20 cellular contexts compared by ENCODE assay signal in the genomic region with DNA sequence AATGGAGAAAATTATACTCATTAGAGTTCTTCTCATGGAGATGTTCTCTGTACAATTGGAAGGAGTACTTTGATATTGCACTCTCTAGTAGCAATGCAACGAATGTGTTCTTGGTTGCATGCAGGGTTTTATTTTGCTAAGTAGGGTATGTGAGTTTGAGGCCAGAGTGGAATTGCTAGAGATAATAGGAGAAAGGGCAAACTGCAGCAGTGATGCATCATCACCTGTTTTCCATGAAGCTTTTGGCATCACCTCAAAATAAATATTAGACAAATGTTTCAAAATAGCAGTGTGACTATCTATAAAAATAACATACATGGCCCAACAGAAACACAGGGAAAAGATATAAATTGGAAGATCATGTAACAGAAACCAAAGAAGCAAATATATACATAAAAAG.
A peak's percentile ranks its signal among the peaks of the same experiment; 100 is the strongest.
DNase-seq lines count a peak whose midpoint lies in the region; ATAC-seq and TF ChIP-seq lines count a peak whose summit lies in the region.
"Had no signal": no experiment of that assay in that cellular context is flagged by ENCODE, and none has a peak within 500 bp of the region (broad histone marks: within the 10 kb centered on the region; RNA-seq: fewer than 3 reads in every experiment).

No MANE protein-coding gene starts in this region.

- no peak for TF ChIP-seq CTCF in LNCaP clone FGC (IDR thresholded peaks at IDR 0.05; ENCODE audit: control insufficient read depth, extremely low read depth, insufficient read depth)
- TF ChIP-seq CTCF in astrocyte of the spinal cord (IDR thresholded peaks at IDR 0.05; ENCODE audit: low read depth, low read length): no peak

- ATAC-seq in HG03469 (IDR thresholded peaks at IDR 0.05; ENCODE audit: unreplicated experiment) (no peak), right cardiac atrium (no peak)
- ATAC-seq: activated CD4-positive, CD25-positive, alpha-beta regulatory T cell treated with anti-CD3 and anti-CD28 coated beads, Interleukin-2, amount 50 U/mL, for 24 hours; activated naive CD4-positive, alpha-beta T cell treated with anti-CD3 and anti-CD28 coated beads, Interleukin-2, amount 50 U/mL, for 72 hours; activated T-cell treated with anti-CD3 and anti-CD28 coated beads, Interleukin-2, amount 50 U/mL, for 72 hours; lower lobe of right lung had no signal

- WGBS in right cardiac atrium: 56% methylated on average over 1 of the region's 1 CpG

- DNase-seq in Caki2 (ENCODE audit: low read depth) (peak; percentile 16), LNCaP clone FGC (ENCODE audit: low read depth) (peak; percentile 35), astrocyte of the spinal cord (ENCODE audit: low read depth, low spot score) (peak; percentile 32), iris pigment epithelial cell (ENCODE audit: low read depth) (peak; percentile 21), right cardiac atrium (no peak)
- DNase-seq in stimulated activated naive CD4-positive, alpha-beta T cell treated with Interleukin-2 at 50 U/mL for 16 hours (lab: John Stamatoyannopoulos, UW): no peak
- DNase-seq: activated T-cell treated with anti-CD3 and anti-CD28 coated beads, Interleukin-2, amount 50 U/mL, for 72 hours; CD8-positive, alpha-beta memory T cell; EL; erythroblast; lower lobe of right lung; NCI-H1436; NCI-H2227 treated with DMSO at 0.1 percent for 48 hours; stimulated activated CD4-positive, alpha-beta T cell treated with anti-CD3 and anti-CD28 coated beads, Interleukin-15, amount 100 ng/mL, for 24 hours; T1000; testis had no signal

- H3K27ac ChIP-seq in right cardiac atrium (ENCODE audit: low read length): no peak overlapping the region
- H3K27ac ChIP-seq: lower lobe of right lung, RWPE1, testis had no signal

- no peaks in the 10 kb centered on the region for H3K4me1 ChIP-seq in right cardiac atrium (ENCODE audit: control insufficient read depth, insufficient read depth, low read length)
- H3K4me1 ChIP-seq: lower lobe of right lung, testis had no signal

- H3K4me3 ChIP-seq in LNCaP clone FGC (ENCODE audit: low read depth, low read length) (no peak overlapping the region), astrocyte of the spinal cord (ENCODE audit: low read depth, low read length) (no peak overlapping the region), right cardiac atrium (ENCODE audit: low read length) (no peak overlapping the region)
- H3K4me3 ChIP-seq: lower lobe of right lung, testis had no signal

- no peaks in the 10 kb centered on the region for H3K27me3 ChIP-seq in right cardiac atrium (ENCODE audit: control insufficient read depth, insufficient read depth)
- H3K27me3 ChIP-seq: testis had no signal

- in situ Hi-C loops in Caki2 (cut with HindIII; ENCODE audit: low pct_unique_long_range_greater_than_20kb, low sequenced_read_pairs): no loop called here
- in situ Hi-C loops in astrocyte of the spinal cord (cut with HindIII; ENCODE audit: low sequenced_read_pairs): no loop called here

- intact Hi-C loops in right cardiac atrium (cut with DNase I): no loop called here

- H3K9me3 ChIP-seq in right cardiac atrium (ENCODE audit: control insufficient read depth, low read length): no peaks in the 10 kb centered on the region
- H3K9me3 ChIP-seq: lower lobe of right lung, testis had no signal

Comparison
In these comparisons a context has a peak if more than half of its experiments do, and no peak if none do; other contexts are left out.
1. DNase-seq: peak in Caki2 (single experiment), LNCaP clone FGC (single experiment), astrocyte of the spinal cord (single experiment) and iris pigment epithelial cell (single experiment); none in stimulated activated naive CD4-positive, alpha-beta T cell treated with Interleukin-2 at 50 U/mL for 16 hours (single experiment) and right cardiac atrium (0 of 3).